In the genomic region with DNA sequence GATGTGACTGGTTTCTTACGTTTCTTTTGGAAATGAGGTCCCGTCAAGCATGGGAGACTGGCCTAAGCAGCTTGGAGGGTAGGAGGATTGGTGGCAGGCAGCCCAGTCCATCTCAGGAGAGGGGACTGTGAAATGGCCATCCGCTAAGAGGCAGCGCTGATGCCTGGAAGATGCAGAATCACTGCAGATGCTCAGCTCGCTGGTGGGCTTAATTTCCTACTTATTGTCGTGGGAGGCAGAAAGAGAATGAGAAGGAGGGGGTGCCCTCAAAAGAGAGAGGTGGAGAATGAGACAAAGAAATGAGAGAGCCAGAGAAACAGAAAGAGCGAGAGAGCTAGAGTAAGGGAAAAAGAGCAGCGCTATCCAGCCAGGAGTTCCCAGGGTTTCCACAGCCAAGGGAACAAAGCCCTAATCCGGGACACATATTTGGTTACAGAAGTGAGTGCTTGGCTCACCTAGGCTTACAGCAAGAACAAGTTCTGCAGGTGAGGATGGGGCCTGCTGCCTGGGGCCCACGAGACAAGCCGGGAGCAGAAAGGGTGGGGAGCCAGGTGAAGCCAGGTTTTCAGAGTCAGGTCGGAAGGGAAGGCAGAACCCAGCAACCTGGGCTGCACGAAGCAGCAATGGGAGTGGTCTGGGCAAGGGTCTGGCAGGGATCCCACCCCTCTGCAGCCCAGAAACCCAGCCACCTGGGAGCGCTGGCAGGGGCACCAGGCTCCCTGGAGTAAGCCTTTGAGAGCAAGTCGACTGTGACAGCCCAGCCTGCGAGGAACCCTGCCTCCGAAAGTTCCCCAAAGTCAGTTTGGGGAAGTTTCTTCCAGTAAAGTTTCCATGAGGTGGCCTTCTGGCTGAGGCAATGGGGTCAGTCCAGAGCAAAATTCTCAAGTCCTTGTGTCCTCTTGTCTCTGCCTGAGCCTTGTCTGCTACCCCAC, we compare ENCODE assay signal across 1 cellular context.
TF ChIP-seq lines count a peak whose summit lies in the region.

No MANE protein-coding gene starts in this region.

TF ChIP-seq in WTC11, 78 proteins besides CTCF, POLR2A, EP300 and RAD21 (continued from another document):
- no peak for TF ChIP-seq CDX4 (CRISPR knock-in tag; IDR thresholded peaks at IDR 0.05; ENCODE audit: borderline replicate concordance)
- no peak for TF ChIP-seq CREM (CRISPR knock-in tag; IDR thresholded peaks at IDR 0.05)
- no peak for TF ChIP-seq ZSCAN18 (CRISPR knock-in tag; IDR thresholded peaks at IDR 0.05)
- no peak for TF ChIP-seq ATF3 (CRISPR knock-in tag; conservative IDR thresholded peaks at IDR 0.05)
- TF ChIP-seq ETV6 (CRISPR knock-in tag; IDR thresholded peaks at IDR 0.05), result no peak
- TF ChIP-seq E2F5 (CRISPR knock-in tag; IDR thresholded peaks at IDR 0.05), result no peak
- TF ChIP-seq ARID4B (CRISPR knock-in tag; IDR thresholded peaks at IDR 0.05; ENCODE audit: borderline replicate concordance), result no peak
